ENCODE assay signal across 8 cellular contexts in the genomic region with DNA sequence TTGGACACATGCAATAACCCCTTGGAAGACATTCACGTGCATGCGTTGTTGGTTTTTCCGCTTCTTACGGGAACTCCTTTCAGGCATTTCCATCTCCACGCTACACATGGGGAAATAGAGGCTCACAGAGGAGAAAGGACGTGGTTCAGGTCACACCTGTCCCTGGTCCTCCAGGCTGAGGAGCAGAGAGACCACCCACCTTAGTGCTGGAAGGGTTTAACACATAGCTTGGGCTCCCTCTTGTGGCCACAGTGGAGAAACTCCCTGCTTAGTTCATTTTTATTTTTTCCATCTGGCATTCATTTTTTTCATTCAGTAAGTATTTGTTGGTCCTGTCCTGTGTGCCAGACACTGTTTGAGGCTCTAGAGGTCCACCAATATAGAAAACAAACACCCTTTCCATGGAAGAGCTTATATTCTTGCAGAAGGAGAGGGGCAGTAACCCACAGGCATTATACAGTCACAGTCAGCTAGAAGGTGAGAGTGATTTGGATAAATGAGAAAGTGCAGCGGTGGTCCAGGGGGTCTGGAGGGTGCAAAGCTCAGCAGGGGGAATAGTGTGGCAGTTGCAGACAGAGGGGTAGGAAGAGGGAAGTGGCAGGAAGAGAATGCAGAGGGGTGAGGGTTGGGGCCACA. TPM values are rescaled to one million over a fixed set of nuclear protein-coding genes. Genes with fewer than 3 reads are reported as not detected.
DNase-seq lines count a peak whose midpoint lies in the region; ATAC-seq lines count a peak whose summit lies in the region.

No MANE protein-coding gene starts in this region.

- peak overlapping the region in 5 of 6 donors; percentile 15 to 90 (median 62) for H3K27ac Mint-ChIP-seq in immature natural killer cell

- no peak for ATAC-seq in GM18873 (IDR thresholded peaks at IDR 0.05; ENCODE audit: low FRiP score, unreplicated experiment)
- no peak for ATAC-seq in HG02588 (IDR thresholded peaks at IDR 0.05; ENCODE audit: unreplicated experiment)

- peak overlapping the region; percentile 44 to 73 (median 52) for H3K4me3 Mint-ChIP-seq in immature natural killer cell

- peaks cover 0 to 12% (median 8%) of the 10 kb centered on the region in 3 donors for H3K27me3 Mint-ChIP-seq in immature natural killer cell (ENCODE audit: low read depth in 3 of 3)

- peak; percentile 42 for DNase-seq in GDM1 (lab: John Stamatoyannopoulos, UW)
- peak; percentile 50 for DNase-seq in M059J (ENCODE audit: low read depth)
- peak in 4 of 5 experiments; percentile 17 to 68 (median 54) for DNase-seq in T-helper 2 cell
- peak; percentile 72 for DNase-seq in astrocyte of the hippocampus (ENCODE audit: low read depth, low spot score)
- DNase-seq in immature natural killer cell: peak; percentile 66 to 73 (median 73)
- peak; percentile 37 to 69 for DNase-seq in stimulated activated CD4-positive, alpha-beta T cell treated with anti-CD3 and anti-CD28 coated beads, Interleukin-1b, Interleukin-23, amount 100 ng/mL, for 4 hours (ENCODE audit: low read depth in 2 of 2)

- peaks cover 33 to 42% of the 10 kb centered on the region in 2 donors for H3K4me1 Mint-ChIP-seq in immature natural killer cell

- no peaks in the 10 kb centered on the region for H3K9me3 Mint-ChIP-seq in immature natural killer cell

- H3K36me3 Mint-ChIP-seq in immature natural killer cell: no peaks in the 10 kb centered on the region

RNA-seq across cellular contexts. Expression of a gene that starts 24.2 kb away (rescaled TPM):
- total RNA-seq in M059J (2014; rRNA removed; shearing (Covaris generic)): not detected in 2 replicates
- 1 to 10 TPM in 1 of 3 donors, under 1 TPM in 1, not detected in 1; 0.48 to 1.5 TPM for polyA plus RNA-seq in immature natural killer cell

RNA-seq across cellular contexts. Expression of a gene that starts 26.3 kb away (rescaled TPM):
- 0.15 TPM in 1 of 2 replicates, not detected in the other for total RNA-seq in M059J (2014; rRNA removed; shearing (Covaris generic))
- polyA plus RNA-seq in immature natural killer cell: 100 to 1,000 TPM in 2 of 3 donors, 10 to 100 TPM in 1; 86.9 to 247 (median 126) TPM

RNA-seq across cellular contexts. Expression of a gene that starts 52.1 kb away (rescaled TPM):
- not detected in 2 replicates for total RNA-seq in M059J (2014; rRNA removed; shearing (Covaris generic))
- polyA plus RNA-seq in immature natural killer cell: 1 to 10 TPM; 2.3 to 6.6 (median 2.8) TPM

RNA-seq across cellular contexts. Expression of a gene that starts 57.9 kb away (rescaled TPM):
- 8.6 and 10.5 TPM in 2 replicates for total RNA-seq in M059J (2014; rRNA removed; shearing (Covaris generic))
- polyA plus RNA-seq in immature natural killer cell: 1 to 10 TPM; 3.2 to 8.6 (median 3.2) TPM
